Comparison of ENCODE assay signal across 1 cellular context in genomic region chr12:53441040-53441833, GRCh38.
TF ChIP-seq lines count a peak whose summit lies in the region.

TSS of gene PRR13 (plus strand) at chr12:53441734. CDS start at chr12:53442715, 981 bp downstream.

TF ChIP-seq in HepG2, 621 proteins besides CTCF, POLR2A, EP300 and RAD21 (continued from another document and continues in another):
- TF ChIP-seq ZBTB4 (CRISPR knock-in tag; IDR thresholded peaks at IDR 0.05; ENCODE audit: borderline replicate concordance) (no peak), KMT2B (CRISPR knock-in tag; IDR thresholded peaks at IDR 0.05) (0 out of 2 replicates have a peak, but pooled peaks have one; percentile 17), RELA (CRISPR knock-in tag; IDR thresholded peaks at IDR 0.05) (no peak), KDM5A (IDR thresholded peaks at IDR 0.05; ENCODE audit: borderline replicate concordance, low read length) (peak; percentile 56; the same call in 1 of the 2 replicates), ZNF281 (CRISPR knock-in tag; IDR thresholded peaks at IDR 0.05; ENCODE audit: borderline replicate concordance) (0 out of 2 replicates have a peak, but pooled peaks have one; percentile 25), ZNF766 (CRISPR knock-in tag; IDR thresholded peaks at IDR 0.05; ENCODE audit: borderline replicate concordance) (no peak; the same call in 1 of the 2 replicates), TFAP4 (IDR thresholded peaks at IDR 0.05; ENCODE audit: borderline replicate concordance, low read depth) (peak; percentile 30; the same call in 1 of the 2 replicates), MYC (CRISPR knock-in tag; IDR thresholded peaks at IDR 0.05; ENCODE audit: borderline replicate concordance) (peak; percentile 29; the same call in 1 of the 2 replicates), ARID3A (IDR thresholded peaks at IDR 0.05; ENCODE audit: low read depth, low read length) (no peak), SIN3A (IDR thresholded peaks at IDR 0.05; ENCODE audit: borderline replicate concordance, low read depth, low read length) (peak; percentile 86; the same call in 1 of the 2 replicates), ZNF720 (CRISPR knock-in tag; IDR thresholded peaks at IDR 0.05) (no peak), MEIS1 (CRISPR knock-in tag; IDR thresholded peaks at IDR 0.05; ENCODE audit: borderline replicate concordance) (no peak; the same call in 1 of the 2 replicates), HINFP (CRISPR knock-in tag; IDR thresholded peaks at IDR 0.05; ENCODE audit: low read depth) (peak; percentile 63; the same call in 1 of the 2 replicates), GATA4 (IDR thresholded peaks at IDR 0.05; ENCODE audit: borderline replicate concordance, low read depth) (peak; percentile 60; the same call in 1 of the 2 replicates), ZNF687 (CRISPR knock-in tag; IDR thresholded peaks at IDR 0.05) (peak; percentile 24), ELF3 (CRISPR knock-in tag; IDR thresholded peaks at IDR 0.05) (peak; percentile 71), ZFP91 (CRISPR knock-in tag; IDR thresholded peaks at IDR 0.05; ENCODE audit: borderline replicate concordance) (peak; percentile 36; the same call in 1 of the 2 replicates), NR1H2 (CRISPR knock-in tag; IDR thresholded peaks at IDR 0.05; ENCODE audit: borderline replicate concordance, low read depth) (no peak), SAP130 (CRISPR knock-in tag; IDR thresholded peaks at IDR 0.05; ENCODE audit: low read depth) (peak; percentile 90), ARID4A (CRISPR knock-in tag; IDR thresholded peaks at IDR 0.05; ENCODE audit: borderline replicate concordance) (peak; percentile 60; the same call in 1 of the 2 replicates), BRCA1 (CRISPR knock-in tag; IDR thresholded peaks at IDR 0.05) (0 out of 2 replicates have a peak, but pooled peaks have one; percentile 22), ZNF235 (CRISPR knock-in tag; IDR thresholded peaks at IDR 0.05; ENCODE audit: borderline replicate concordance) (no peak), ZNF563 (CRISPR knock-in tag; IDR thresholded peaks at IDR 0.05) (no peak), REXO4 (CRISPR knock-in tag; IDR thresholded peaks at IDR 0.05; ENCODE audit: borderline replicate concordance) (no peak), ARID5B (CRISPR knock-in tag; IDR thresholded peaks at IDR 0.05) (peak; percentile 42; the same call in 1 of the 2 replicates)
